Comparison of ENCODE assay signal across 29 cellular contexts in genomic region chr4:188818300-188818699, GRCh38.
"Had no signal": no experiment of that assay in that cellular context is flagged by ENCODE, and none has a peak within 500 bp of the region (broad histone marks: within the 10 kb centered on the region; RNA-seq: fewer than 3 reads in every experiment).

No MANE protein-coding gene starts in this region.

- H3K4me1 ChIP-seq: parathyroid adenoma, psoas muscle, spleen, tibial artery, transverse colon, upper lobe of right lung, vagina had no signal

- H3K4me2 ChIP-seq: smooth muscle cell had no signal

- H3K36me3 ChIP-seq: ovary, spleen, tibial artery, transverse colon, upper lobe of right lung, vagina had no signal

- H3K4me3 ChIP-seq: ovary, psoas muscle, skin epidermis, smooth muscle cell, spleen, tibial artery, transverse colon, upper lobe of right lung, vagina had no signal

- H3K9me3 ChIP-seq: ovary, upper lobe of right lung, vagina had no signal

- H3K27me3 ChIP-seq: ovary, spleen, tibial artery, transverse colon, upper lobe of right lung, vagina had no signal

- DNase-seq: naive B cell; naive thymus-derived CD8-positive, alpha-beta T cell; nephron progenitor cell; occipital lobe; ovary; posterior cingulate gyrus; right cardiac atrium; spleen; stimulated activated CD4-positive, alpha-beta T cell treated with anti-CD3 and anti-CD28 coated beads, Interleukin-12 subunit alpha, Interleukin-12 subunit beta, amount 100 ng/mL, for 4 hours; stimulated activated CD4-positive, alpha-beta T cell treated with anti-CD3 and anti-CD28 coated beads, Interleukin-1b, Interleukin-23, amount 100 ng/mL, for 48 hours; stimulated activated CD4-positive, alpha-beta T cell treated with anti-CD3 and anti-CD28 coated beads, Interleukin-4, amount 100 ng/mL, for 1 hour; stimulated activated CD4-positive, alpha-beta T cell treated with anti-CD3 and anti-CD28 coated beads, Interleukin-4, amount 100 ng/mL, for 4 hours; stimulated activated CD8-positive, alpha-beta memory T cell treated with anti-CD3 and anti-CD28 coated beads, Interleukin-4, amount 100 ng/mL, for 48 hours; stimulated activated naive CD4-positive, alpha-beta T cell; stimulated activated naive CD8-positive, alpha-beta T cell treated with anti-CD3 and anti-CD28 coated beads, Interleukin-15, amount 100 ng/mL, for 72 hours; stimulated activated naive CD8-positive, alpha-beta T cell treated with anti-CD3 and anti-CD28 coated beads, Interleukin-15, Interleukin-2, amounts not matched to agents 100 U/mL and 50 U/mL, for 24 hours; substantia nigra; tibial artery; transverse colon; upper lobe of right lung had no signal

- H3K79me2 ChIP-seq: parathyroid adenoma had no signal

- ATAC-seq: naive thymus-derived CD8-positive, alpha-beta T cell; natural killer cell treated with Interleukin-12 subunit alpha and Interleukin-12 subunit beta and Interleukin-15 and Interleukin-18, amount 100 ng/mL, for 72 hours; psoas muscle; right cardiac atrium; sciatic nerve; stimulated activated memory B cell treated with anti-CD40 and anti-IgM and Interleukin-4, amounts not matched to agents 10 μg/mL and 1 μg/mL and 100 μg/mL, for 72 hours; stimulated activated naive CD8-positive, alpha-beta T cell treated with anti-CD3 and anti-CD28 coated beads, Interleukin-15, amount 100 ng/mL, for 72 hours; stimulated activated naive CD8-positive, alpha-beta T cell treated with anti-CD3 and anti-CD28 coated beads, Interleukin-15, Interleukin-2, amounts not matched to agents 100 U/mL and 50 U/mL, for 24 hours; upper lobe of right lung had no signal

- H3K9ac ChIP-seq: parathyroid adenoma had no signal

- H2AFZ ChIP-seq: parathyroid adenoma had no signal

- H3K27ac ChIP-seq: ovary, parathyroid adenoma, psoas muscle, skin epidermis, spleen, tibial artery, transverse colon, upper lobe of right lung, vagina had no signal

- FAIRE-seq: urothelium cell line had no signal
